Comparison of ENCODE assay signal across 17 cellular contexts in genomic region chr5:35016179-35017056, GRCh38. TPM values are rescaled to one million over a fixed set of nuclear protein-coding genes. Genes with fewer than 3 reads are reported as not detected.
DNase-seq lines count a peak whose midpoint lies in the region; ATAC-seq lines count a peak whose summit lies in the region.
"Had no signal": no experiment of that assay in that cellular context is flagged by ENCODE, and none has a peak within 500 bp of the region (broad histone marks: within the 10 kb centered on the region; RNA-seq: fewer than 3 reads in every experiment).

No MANE protein-coding gene starts in this region.

- intact Hi-C loops in sciatic nerve (cut with DNase I): no loop called here

- H3K36me3 Mint-ChIP-seq in activated T-helper 17 cell treated with anti-CD3 and anti-CD28 coated beads, Interleukin-2, amount 50 U/mL, for 72 hours (ENCODE audit: low read depth): no peaks in the 10 kb centered on the region
- H3K36me3 Mint-ChIP-seq: WTC11 had no signal

- peaks cover 4% of the 10 kb centered on the region for H3K4me1 Mint-ChIP-seq in activated T-helper 17 cell treated with anti-CD3 and anti-CD28 coated beads, Interleukin-2, amount 50 U/mL, for 72 hours
- H3K4me1 Mint-ChIP-seq: activated naive CD8-positive, alpha-beta T cell treated with anti-CD3 and anti-CD28 coated beads for 36 hours; WTC11 had no signal

- peak; percentile 77 for ATAC-seq in GM18909 (IDR thresholded peaks at IDR 0.05; ENCODE audit: poor library complexity, unreplicated experiment)
- peak; percentile 84 for ATAC-seq in GM21423 (IDR thresholded peaks at IDR 0.05; ENCODE audit: unreplicated experiment)
- ATAC-seq in HG03097 (IDR thresholded peaks at IDR 0.05; ENCODE audit: low FRiP score, unreplicated experiment): peak; percentile 77
- ATAC-seq in activated T-helper 17 cell treated with anti-CD3 and anti-CD28 coated beads, Interleukin-2, amount 50 U/mL, for 72 hours (replicated peaks): peak; percentile 74
- no peak for ATAC-seq in sciatic nerve
- ATAC-seq: WTC11 had no signal

- H3K4me3 Mint-ChIP-seq in activated T-helper 17 cell treated with anti-CD3 and anti-CD28 coated beads, Interleukin-2, amount 50 U/mL, for 72 hours: no peak overlapping the region
- H3K4me3 Mint-ChIP-seq: activated naive CD8-positive, alpha-beta T cell treated with anti-CD3 and anti-CD28 coated beads for 36 hours; HFFc6; stimulated activated naive CD8-positive, alpha-beta T cell treated with anti-CD3 and anti-CD28 coated beads, Interleukin-15, Interleukin-2, amounts not matched to agents 100 ng/mL and 50 ng/mL, for 24 hours; WTC11 had no signal

- peaks cover 14% of the 10 kb centered on the region for H3K27me3 Mint-ChIP-seq in activated T-helper 17 cell treated with anti-CD3 and anti-CD28 coated beads, Interleukin-2, amount 50 U/mL, for 72 hours

- H3K9me3 Mint-ChIP-seq in activated T-helper 17 cell treated with anti-CD3 and anti-CD28 coated beads, Interleukin-2, amount 50 U/mL, for 72 hours: no peaks in the 10 kb centered on the region
- H3K9me3 Mint-ChIP-seq: HFFc6 had no signal

- no peak for DNase-seq in SK-N-DZ (ENCODE audit: low spot score)
- no peak for DNase-seq in sciatic nerve (ENCODE audit: low spot score)
- DNase-seq in COLO668 (lab: John Stamatoyannopoulos, UW; ENCODE audit: unreplicated experiment): no peak
- DNase-seq in middle frontal gyrus (ENCODE audit: extremely low spot score, low spot score): no peak
- DNase-seq: activated CD8-positive, alpha-beta memory T cell treated with anti-CD3 and anti-CD28 coated beads, Interleukin-2, amount 50 U/mL, for 48 hours; activated naive CD8-positive, alpha-beta T cell treated with anti-CD3 and anti-CD28 coated beads for 36 hours; foreskin melanocyte; HFFc6; mesenchymal stem cell; PC-9 had no signal

- H3K27ac Mint-ChIP-seq in activated T-helper 17 cell treated with anti-CD3 and anti-CD28 coated beads, Interleukin-2, amount 50 U/mL, for 72 hours: no peak overlapping the region
- H3K27ac Mint-ChIP-seq: activated naive CD8-positive, alpha-beta T cell treated with anti-CD3 and anti-CD28 coated beads for 36 hours; HFFc6; stimulated activated naive CD8-positive, alpha-beta T cell treated with anti-CD3 and anti-CD28 coated beads, Interleukin-15, Interleukin-2, amounts not matched to agents 100 ng/mL and 50 ng/mL, for 24 hours; WTC11 had no signal

RNA-seq across cellular contexts. Expression of gene AGXT2, which starts 31.3 kb away (rescaled TPM):
- total RNA-seq in activated T-helper 17 cell treated with anti-CD3 and anti-CD28 coated beads, Interleukin-2, amount 50 U/mL, for 72 hours: not detected
- polyA plus RNA-seq in SK-N-DZ (2014; cell fraction: cytosol; rRNA removed): not detected in 2 replicates
- not detected in 2 replicates for polyA plus RNA-seq in SK-N-DZ (2014; cell fraction: nucleus; rRNA removed)
- total RNA-seq in sciatic nerve: not detected
- total RNA-seq: activated naive CD8-positive, alpha-beta T cell treated with anti-CD3 and anti-CD28 coated beads for 36 hours; cardiac muscle cell; HFFc6; PC-9; WTC11 had no signal
- polyA plus RNA-seq: cardiac muscle cell had no signal
